ENCODE assay signal across 8 cellular contexts in genomic region chr7:30321992-30322637, GRCh38. TPM values are rescaled to one million over a fixed set of nuclear protein-coding genes. Genes with fewer than 3 reads are reported as not detected.
DNase-seq lines count a peak whose midpoint lies in the region; ATAC-seq, FAIRE-seq and TF ChIP-seq lines count a peak whose summit lies in the region.

No MANE protein-coding gene starts in this region.

- FAIRE-seq in HTR-8/SVneo (lab: Jason Lieb, UNC) = no peak

- peak overlapping the region; percentile 79 to 92 for H3K4me3 Mint-ChIP-seq in activated T-cell treated with anti-CD3 and anti-CD28 coated beads, Interleukin-2, amount 50 U/mL, for 72 hours
- H3K4me3 Mint-ChIP-seq in HFFc6 = peak overlapping the region; percentile 81

- peaks cover 2 to 3% of the 10 kb centered on the region in 2 donors for H3K9me3 Mint-ChIP-seq in activated T-cell treated with anti-CD3 and anti-CD28 coated beads, Interleukin-2, amount 50 U/mL, for 72 hours
- no peaks in the 10 kb centered on the region for H3K9me3 Mint-ChIP-seq in HFFc6

- H3K27me3 Mint-ChIP-seq in activated T-cell treated with anti-CD3 and anti-CD28 coated beads, Interleukin-2, amount 50 U/mL, for 72 hours (ENCODE audit: low read depth) = no peaks in the 10 kb centered on the region
- H3K27me3 Mint-ChIP-seq in HFFc6 (ENCODE audit: insufficient read depth) = no peaks in the 10 kb centered on the region; the same call in 1 of the 2 replicates

- peak; percentile 9 to 19 for DNase-seq in activated T-cell treated with anti-CD3 and anti-CD28 coated beads, Interleukin-2, amount 50 U/mL, for 72 hours
- no peak for DNase-seq in activated T-cell treated with anti-CD3 and anti-CD28 coated beads, Interleukin-2, amount 50 U/mL, for 1 hour
- DNase-seq in HFFc6 (no peak), MV-4-11 (lab: John Stamatoyannopoulos, UW) (peak; percentile 69), omental fat pad (ENCODE audit: low spot score) (no peak), HTR-8/SVneo (ENCODE audit: insufficient read length, low spot score) (no peak), D341Med (ENCODE audit: low spot score) (no peak)
- DNase-seq in central memory CD4-positive, alpha-beta T cell = peak; percentile 24

- no peak for TF ChIP-seq CTCF in HFFc6 (IDR thresholded peaks at IDR 0.05)
- TF ChIP-seq CTCF in omental fat pad (IDR thresholded peaks at IDR 0.05) = no peak

- peak overlapping the region; percentile 98 for H3K27ac Mint-ChIP-seq in activated T-cell treated with anti-CD3 and anti-CD28 coated beads, Interleukin-2, amount 50 U/mL, for 72 hours
- H3K27ac Mint-ChIP-seq in HFFc6 = peak overlapping the region; percentile 20

- H3K36me3 Mint-ChIP-seq in activated T-cell treated with anti-CD3 and anti-CD28 coated beads, Interleukin-2, amount 50 U/mL, for 72 hours (ENCODE audit: insufficient read depth in 2 of 2) = peaks cover 9 to 11% of the 10 kb centered on the region in 2 donors
- no peaks in the 10 kb centered on the region for H3K36me3 Mint-ChIP-seq in HFFc6 (ENCODE audit: low read depth)

- H3K4me1 Mint-ChIP-seq in activated T-cell treated with anti-CD3 and anti-CD28 coated beads, Interleukin-2, amount 50 U/mL, for 72 hours (ENCODE audit: low read depth) = peaks cover 64% of the 10 kb centered on the region
- peaks cover 58% of the 10 kb centered on the region for H3K4me1 Mint-ChIP-seq in HFFc6 (ENCODE audit: low read depth)

- ATAC-seq in activated T-cell treated with anti-CD3 and anti-CD28 coated beads, Interleukin-2, amount 50 U/mL, for 72 hours (replicated peaks in 1 of 2) = peak; percentile 41 to 60
- peak; percentile 64 for ATAC-seq in omental fat pad (ENCODE audit: low FRiP score)

RNA-seq across cellular contexts. Expression of gene ZNRF2, which starts 37.7 kb away (rescaled TPM):
- 10 to 100 TPM; 18.3 to 19.6 TPM for total RNA-seq in activated T-cell treated with anti-CD3 and anti-CD28 coated beads, Interleukin-2, amount 50 U/mL, for 72 hours
- total RNA-seq in HFFc6 (2021; fragmentation: NEBNext Ultra II Directional; extraction: Animal tissue kit (Norgen Biotek cat#: 25700)) = 1 to 10 TPM; 2.3 to 3.1 (median 2.7) TPM
- 10 to 100 TPM; 14.9 to 23.3 (median 18.6) TPM for total RNA-seq in omental fat pad

Comparison
In these comparisons a context has a peak if more than half of its experiments do, and no peak if none do; other contexts are left out.
1. DNase-seq: peak in activated T-cell treated with anti-CD3 and anti-CD28 coated beads, Interleukin-2, amount 50 U/mL, for 72 hours (2 of 2), MV-4-11 (single experiment) and central memory CD4-positive, alpha-beta T cell (single experiment); none in activated T-cell treated with anti-CD3 and anti-CD28 coated beads, Interleukin-2, amount 50 U/mL, for 1 hour (single experiment), HFFc6 (single experiment), omental fat pad (single experiment), HTR-8/SVneo (single experiment) and D341Med (single experiment).